4 cellular contexts compared by ENCODE assay signal in the genomic region with DNA sequence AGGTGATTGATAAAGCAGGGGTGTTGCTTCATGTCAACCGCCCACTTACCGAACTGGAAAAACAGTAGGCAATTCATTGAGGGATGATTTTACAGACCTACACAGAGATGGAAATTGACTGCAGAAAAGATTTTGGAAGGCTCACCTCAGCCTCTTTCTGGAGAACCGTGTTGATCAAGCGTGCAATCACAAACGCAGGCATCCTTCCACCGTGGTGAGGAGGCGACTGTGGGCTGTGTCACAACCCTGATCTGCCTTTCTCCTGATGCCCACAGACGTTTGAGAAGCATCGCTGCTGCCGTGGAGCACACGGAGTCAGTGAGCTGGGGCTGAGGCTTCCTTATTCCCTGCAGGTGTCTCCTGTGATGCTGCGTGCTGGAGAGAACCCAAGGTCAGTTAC.
"Had no signal": no experiment of that assay in that cellular context is flagged by ENCODE, and none has a peak within 500 bp of the region (broad histone marks: within the 10 kb centered on the region; RNA-seq: fewer than 3 reads in every experiment).

No MANE protein-coding gene starts in this region.

- H3K4me1 ChIP-seq: HAP-1 had no signal

- H3K27ac Mint-ChIP-seq: GM23338 had no signal

- H3K4me3 Mint-ChIP-seq: GM23338 had no signal

- H3K9me3 Mint-ChIP-seq: GM23338 had no signal

- DNase-seq: IMR-90 had no signal

- H3K4me2 ChIP-seq: GM23338 had no signal

- H3K4me1 Mint-ChIP-seq: GM23338 had no signal

- H3K4me3 ChIP-seq: GM23338, HAP-1, K562 had no signal

- H3K36me3 ChIP-seq: HAP-1 had no signal

- H3K9me3 ChIP-seq: HAP-1 had no signal
